9 cellular contexts compared by ENCODE assay signal in the genomic region with DNA sequence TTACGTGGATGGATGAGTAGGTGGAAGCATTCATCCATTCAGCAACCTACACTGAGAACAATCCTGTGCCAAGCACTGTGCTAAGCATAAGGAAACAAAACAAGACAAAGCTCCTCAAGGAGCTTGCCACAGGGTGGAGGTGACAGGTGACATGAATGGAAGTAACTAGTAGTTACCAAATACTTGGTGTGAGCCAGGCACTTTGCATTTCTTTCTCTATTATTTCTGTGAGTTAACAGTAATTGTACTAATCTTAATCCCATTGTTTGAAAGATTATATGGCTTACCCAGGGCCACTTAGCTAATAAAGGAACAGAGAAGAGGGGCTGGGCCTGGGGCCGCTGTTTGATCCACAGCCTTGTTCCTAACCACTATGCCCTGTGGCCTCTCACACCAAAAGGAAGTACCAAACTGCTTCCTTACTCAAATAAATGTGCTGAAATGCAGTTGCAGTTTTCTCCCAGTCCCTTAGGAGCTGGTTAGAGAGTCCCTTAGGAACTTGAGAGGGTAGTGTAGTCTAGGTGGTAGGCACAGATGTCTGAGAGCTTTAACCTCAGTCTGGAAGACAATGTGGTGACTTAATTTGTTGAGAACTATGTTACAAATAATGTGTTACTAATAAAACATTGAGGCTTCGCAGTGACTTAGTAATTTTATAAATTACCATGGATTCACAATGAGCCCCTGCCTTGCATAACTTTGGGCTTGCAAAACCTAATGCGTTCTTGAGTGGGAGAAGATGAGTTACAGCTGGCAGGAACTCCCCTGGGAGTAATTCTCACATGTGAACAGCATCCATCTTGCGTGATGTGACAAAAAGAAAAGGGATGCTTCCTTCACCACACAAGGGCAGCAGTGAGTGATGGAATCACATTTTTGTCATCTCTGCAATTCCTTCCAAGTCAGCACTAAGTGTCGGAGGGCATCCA.
A peak's percentile ranks its signal among the peaks of the same experiment; 100 is the strongest.
DNase-seq lines count a peak whose midpoint lies in the region; ATAC-seq, FAIRE-seq and TF ChIP-seq lines count a peak whose summit lies in the region.
"Had no signal": no experiment of that assay in that cellular context is flagged by ENCODE, and none has a peak within 500 bp of the region (broad histone marks: within the 10 kb centered on the region; RNA-seq: fewer than 3 reads in every experiment).

No MANE protein-coding gene starts in this region.

- peaks cover 17% of the 10 kb centered on the region for H3K4me1 ChIP-seq in A673 (ENCODE audit: insufficient read depth, low read length, poor library complexity, severe bottlenecking)

- H3K4me3 Mint-ChIP-seq in chondrocyte (ENCODE audit: unreplicated experiment) = no peak overlapping the region
- no peak overlapping the region for H3K4me3 Mint-ChIP-seq in T-cell

- intact Hi-C loops in A673 (cut with micrococcal nuclease; ENCODE audit: unreplicated experiment) = no loop called here

- H3K27me3 ChIP-seq in A673 (replicated peaks; ENCODE audit: insufficient read depth, low read depth, low read length, poor library complexity) = no peaks in the 10 kb centered on the region

- no peak for ATAC-seq in T-cell (replicated peaks in 1 of 4)

- H3K27me3 Mint-ChIP-seq in chondrocyte (ENCODE audit: low read depth) = no peaks in the 10 kb centered on the region
- no peaks in the 10 kb centered on the region for H3K27me3 Mint-ChIP-seq in T-cell

- POLR2A ChIA-PET in A673 (lab: Charles Lee; ENCODE audit: low non-redundant PET) = interaction anchor here (0.5 to 0.6 kb wide), 2 partner anchors 10 to 24 kb away, joined by 4 read pairs; no protein-coding TSS in a partner anchor
- POLR2A ChIA-PET in T-cell (lab: Charles Lee) = no interaction called here

- peak overlapping the region; percentile 86 for H3K27ac Mint-ChIP-seq in chondrocyte (ENCODE audit: unreplicated experiment)
- H3K27ac Mint-ChIP-seq in T-cell = no peak overlapping the region

- H3K4me1 Mint-ChIP-seq in chondrocyte (ENCODE audit: low read depth) (peaks cover 54% of the 10 kb centered on the region), T-cell (no peaks in the 10 kb centered on the region)

- no peak overlapping the region for H3K4me3 ChIP-seq in A673 (ENCODE audit: low read depth, low read length, poor library complexity, severe bottlenecking)

- H3K9me3 Mint-ChIP-seq in chondrocyte (ENCODE audit: low read depth) = no peaks in the 10 kb centered on the region
- H3K9me3 Mint-ChIP-seq in T-cell = no peaks in the 10 kb centered on the region

- CTCF ChIA-PET in A673 (lab: Charles Lee) (interaction anchor here (1.7 kb wide), 1 partner anchor 11 kb away, joined by 5 read pairs; no protein-coding TSS in a partner anchor), T-cell (lab: Charles Lee) (no interaction called here)

- peaks cover 29% of the 10 kb centered on the region for H3K36me3 Mint-ChIP-seq in chondrocyte (ENCODE audit: low read depth)
- peaks cover 17% of the 10 kb centered on the region for H3K36me3 Mint-ChIP-seq in T-cell

- H3K9me3 ChIP-seq in A673 (ENCODE audit: low read depth, low read length, poor library complexity, severe bottlenecking) = no peaks in the 10 kb centered on the region
- no peaks in the 10 kb centered on the region for H3K9me3 ChIP-seq in KOPT-K1 (ENCODE audit: insufficient read depth, low read length, poor library complexity, severe bottlenecking)

- no TSS peak for BruUV-seq in A673 (replicated peaks; lab: Mats Ljungman, UMichigan)

- no peak for FAIRE-seq in RCC 7860 (lab: Jason Lieb, UNC)

- H3K27ac ChIP-seq in A673 (ENCODE audit: low read depth, low read length, poor library complexity, severe bottlenecking) = peak overlapping the region; percentile 72
- H3K27ac ChIP-seq in KOPT-K1 (ENCODE audit: low read depth, low read length, poor library complexity, severe bottlenecking) = peak overlapping the region; percentile 21

- TF ChIP-seq CTCF in A673 (conservative IDR thresholded peaks at IDR 0.05; ENCODE audit: low read depth, low read length) (peak; percentile 41), chondrocyte (IDR thresholded peaks at IDR 0.05) (peak; percentile 58)

- peaks cover 8% of the 10 kb centered on the region for H3K36me3 ChIP-seq in A673 (ENCODE audit: insufficient read depth, low read length, poor library complexity, severe bottlenecking)
- H3K36me3 ChIP-seq in KOPT-K1 (ENCODE audit: insufficient read depth, low read length) = peaks cover 47% of the 10 kb centered on the region

- DNase-seq in A673 (ENCODE audit: low spot score) = peak; percentile 95
- no peak for DNase-seq in chondrocyte (ENCODE audit: low spot score)
- peak; percentile 53 for DNase-seq in mucosa of gallbladder (ENCODE audit: low spot score)
- DNase-seq in T-cell = no peak
- no peak for DNase-seq in UCSD-AML1 (lab: John Stamatoyannopoulos, UW; ENCODE audit: unreplicated experiment)
- DNase-seq in RCC 7860 (ENCODE audit: low spot score) = no peak
- no peak for DNase-seq in cerebellar nuclear complex (lab: John Stamatoyannopoulos, UW)
- DNase-seq: RPMI8226 had no signal

Comparison
In these comparisons a context has a peak if more than half of its experiments do, and no peak if none do; other contexts are left out.
1. DNase-seq: peak in A673 (single experiment) and mucosa of gallbladder (single experiment); none in chondrocyte (single experiment), T-cell (0 of 34), UCSD-AML1 (single experiment), RCC 7860 (single experiment) and cerebellar nuclear complex (0 of 2).